Comparison of ENCODE assay signal across 12 cellular contexts in the genomic region with DNA sequence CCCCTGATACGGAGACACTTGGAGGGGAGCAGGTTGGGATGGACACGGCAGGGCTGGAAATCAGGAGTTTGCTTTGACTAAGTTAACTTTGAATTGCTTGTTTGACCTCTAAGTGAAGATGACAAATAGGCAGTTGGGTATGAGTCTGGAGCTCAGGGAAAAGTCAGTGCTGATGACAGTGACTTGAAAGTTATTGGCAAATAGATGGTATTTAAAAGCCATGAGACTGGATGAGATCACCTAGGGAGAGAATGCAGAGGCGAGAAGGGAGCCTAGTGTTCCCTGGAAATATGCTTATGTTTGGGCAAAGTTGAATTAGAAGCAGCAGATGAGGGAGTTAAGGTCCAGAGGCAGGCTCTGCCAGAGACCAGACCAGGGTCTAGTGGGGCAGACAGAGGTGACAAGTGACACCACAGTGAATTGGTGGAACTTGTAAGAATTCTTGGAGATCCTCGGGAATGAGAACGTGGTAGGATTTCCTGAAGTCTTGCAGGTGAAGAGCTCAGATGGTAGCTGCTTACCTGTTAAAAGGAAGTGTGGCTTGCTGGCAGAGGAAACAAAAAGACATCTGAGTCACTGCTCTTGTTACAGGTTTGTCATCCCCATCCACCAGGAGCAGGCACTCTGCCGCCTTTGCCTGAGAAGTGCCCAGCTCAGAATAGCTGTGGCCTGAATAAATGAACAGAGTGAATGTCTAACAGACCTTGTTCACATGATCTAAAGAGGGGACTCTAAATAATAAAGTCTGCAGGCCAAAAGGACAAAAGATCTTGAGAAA. TPM values are rescaled to one million over a fixed set of nuclear protein-coding genes. Genes with fewer than 3 reads are reported as not detected.
DNase-seq lines count a peak whose midpoint lies in the region; ATAC-seq, FAIRE-seq and TF ChIP-seq lines count a peak whose summit lies in the region.
"Had no signal": no experiment of that assay in that cellular context is flagged by ENCODE, and none has a peak within 500 bp of the region (broad histone marks: within the 10 kb centered on the region; RNA-seq: fewer than 3 reads in every experiment).

No MANE protein-coding gene starts in this region.

- H3K27me3 ChIP-seq in ascending aorta: no peaks in the 10 kb centered on the region
- no peaks in the 10 kb centered on the region for H3K27me3 ChIP-seq in right atrium auricular region
- H3K27me3 ChIP-seq in thoracic aorta (replicated peaks; ENCODE audit: insufficient read depth): no peaks in the 10 kb centered on the region

- H3K27ac ChIP-seq in ascending aorta: peak overlapping the region; percentile 91 to 93
- H3K27ac ChIP-seq in right atrium auricular region: peak overlapping the region; percentile 80 to 86
- H3K27ac ChIP-seq in thoracic aorta: peak overlapping the region; percentile 90 to 94

- TF ChIP-seq POLR2A in GM12892 (IDR thresholded peaks at IDR 0.05; ENCODE audit: low read depth, low read length): no peak

- ATAC-seq in thoracic aorta (ENCODE audit: insufficient number of reproducible peaks, low FRiP score, low read depth): no peak
- no peak for ATAC-seq in stimulated activated naive CD8-positive, alpha-beta T cell treated with anti-CD3 and anti-CD28 coated beads, Interleukin-15, Interleukin-2, amounts not matched to agents 100 U/mL and 50 U/mL, for 24 hours

- no peaks in the 10 kb centered on the region for H3K9me3 ChIP-seq in ascending aorta
- no peaks in the 10 kb centered on the region for H3K9me3 ChIP-seq in right atrium auricular region
- no peaks in the 10 kb centered on the region for H3K9me3 ChIP-seq in thoracic aorta

- H3K4me3 ChIP-seq in ascending aorta: no peak overlapping the region
- H3K4me3 ChIP-seq in right atrium auricular region: no peak overlapping the region
- H3K4me3 ChIP-seq in thoracic aorta: no peak overlapping the region

- FAIRE-seq in GM12892 (lab: Jason Lieb, UNC): peak; percentile 78
- FAIRE-seq: frontal cortex, HTR-8/SVneo had no signal

- no peaks in the 10 kb centered on the region for H3K36me3 ChIP-seq in ascending aorta
- H3K36me3 ChIP-seq in right atrium auricular region: no peaks in the 10 kb centered on the region
- no peaks in the 10 kb centered on the region for H3K36me3 ChIP-seq in thoracic aorta

- DNase-seq in GM12892 (ENCODE audit: insufficient read length) (no peak), ascending aorta (ENCODE audit: low spot score in 2 of 2) (no peak), right atrium auricular region (ENCODE audit: low spot score) (no peak), thoracic aorta (ENCODE audit: low spot score) (no peak), germinal center (ENCODE audit: low spot score) (no peak), KBM-7 (no peak)
- no peak for DNase-seq in stimulated activated naive CD8-positive, alpha-beta T cell treated with anti-CD3 and anti-CD28 coated beads, Interleukin-15, Interleukin-2, amounts not matched to agents 100 U/mL and 50 U/mL, for 24 hours
- DNase-seq: activated CD8-positive, alpha-beta memory T cell treated with anti-CD3 and anti-CD28 coated beads for 24 hours; GDM1; stimulated activated CD4-positive, alpha-beta T cell treated with anti-CD3 and anti-CD28 coated beads, Interleukin-15, amount 100 ng/mL, for 24 hours had no signal

- in situ Hi-C loops in KBM-7 (cut with MboI; ENCODE audit: low pct_unique_long_range_greater_than_20kb, low sequenced_read_pairs): loop anchor here (25.0 kb wide), 1 partner anchor 323 kb away; no protein-coding TSS in a partner anchor

- peaks cover 11 to 46% of the 10 kb centered on the region in 2 donors for H3K4me1 ChIP-seq in ascending aorta
- H3K4me1 ChIP-seq in right atrium auricular region: peaks cover 0 to 48% of the 10 kb centered on the region in 2 donors
- peaks cover 46 to 65% of the 10 kb centered on the region in 2 donors for H3K4me1 ChIP-seq in thoracic aorta (ENCODE audit: control insufficient read depth in 1 of 2, low read depth in 2 of 2)

- intact Hi-C loops in ascending aorta (cut with DNase I): loop anchor here (5.0 kb wide), 3 partner anchors 93 to 248 kb away; no protein-coding TSS in a partner anchor

- no peak for TF ChIP-seq CTCF in ascending aorta (IDR thresholded peaks at IDR 0.05)
- TF ChIP-seq CTCF in right atrium auricular region (IDR thresholded peaks at IDR 0.05): no peak
- no peak for TF ChIP-seq CTCF in thoracic aorta (IDR thresholded peaks at IDR 0.05)

RNA-seq across cellular contexts. Expression of a gene that starts 12.5 kb away (rescaled TPM):
- polyA plus RNA-seq in GM12892 (2012; ENCODE audit: missing spikeins): 2.7 TPM
- 42.6 TPM for total RNA-seq in ascending aorta
- total RNA-seq in right atrium auricular region: 1 to 10 TPM; 4.7 to 7.3 TPM
- 10 to 100 TPM in 1 of 2 donors, 1 to 10 TPM in 1; 7.6 to 15.4 TPM for total RNA-seq in thoracic aorta

RNA-seq across cellular contexts. Expression of a gene that starts 29.1 kb away (rescaled TPM):
- polyA plus RNA-seq in GM12892 (2012; ENCODE audit: missing spikeins): 16.0 TPM
- total RNA-seq in ascending aorta: 222 TPM
- total RNA-seq in right atrium auricular region: 100 to 1,000 TPM in 1 of 2 donors, 10 to 100 TPM in 1; 98.4 to 144 TPM
- 100 to 1,000 TPM; 174 to 238 TPM for total RNA-seq in thoracic aorta
